ENCODE assay signal across 1 cellular context in the genomic region with DNA sequence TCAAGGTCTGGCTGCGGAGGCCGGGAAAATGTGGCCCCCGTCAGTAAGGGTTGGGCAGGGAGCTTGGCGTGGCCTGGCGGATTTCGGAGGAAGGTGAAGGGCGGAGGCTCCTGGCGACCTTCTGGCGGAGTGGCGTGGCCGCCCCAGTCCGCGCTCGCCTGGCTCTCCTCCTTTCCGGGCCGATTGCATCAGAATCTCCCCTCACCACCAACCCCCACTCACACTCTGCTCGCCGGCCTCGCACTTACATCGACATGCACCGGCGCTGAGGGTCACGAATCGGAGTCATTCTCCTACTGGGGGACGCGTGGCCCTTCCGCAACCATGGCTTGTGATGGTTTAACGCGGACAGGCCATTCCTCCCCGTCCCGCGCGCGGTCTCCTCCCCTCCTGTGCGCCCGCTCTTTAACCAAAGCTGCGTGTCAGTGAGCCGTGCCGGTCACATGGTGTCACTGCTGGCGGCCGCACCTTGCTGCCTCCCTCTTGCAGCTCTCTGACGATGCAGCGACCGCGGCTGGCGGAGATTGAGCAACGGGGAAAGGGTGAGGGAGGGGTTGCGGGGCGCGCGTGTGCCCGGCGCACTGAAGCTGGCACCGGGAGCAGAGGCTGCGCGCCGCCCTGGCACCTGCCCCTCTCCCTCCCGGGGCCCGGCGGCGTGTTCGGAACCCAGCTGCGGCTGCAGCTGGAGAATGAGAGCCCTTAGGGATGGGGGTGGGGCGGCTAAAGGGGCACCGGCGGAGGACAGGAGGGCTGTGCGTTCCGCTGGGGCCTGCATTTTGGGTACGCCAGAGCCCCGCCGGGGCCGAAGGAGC.
TF ChIP-seq lines count a peak whose summit lies in the region.

A gene (minus strand): TSS at position 427 of the 812 bp plus-strand sequence. CDS start 29,243 bp downstream, outside the sequence.

TF ChIP-seq in HepG2, 621 proteins besides CTCF, POLR2A, EP300 and RAD21 (continues in another document):
- TF ChIP-seq ZFAT (CRISPR knock-in tag; conservative IDR thresholded peaks at IDR 0.05) (0 out of 2 replicates have a peak, but pooled peaks have one; percentile 76), ZNF773 (CRISPR knock-in tag; IDR thresholded peaks at IDR 0.05; ENCODE audit: borderline replicate concordance) (peak; percentile 78; the same call in 1 of the 2 replicates), SMAD9 (CRISPR knock-in tag; IDR thresholded peaks at IDR 0.05) (0 out of 2 replicates have a peak, but pooled peaks have one; percentile 59), SYNCRIP (IDR thresholded peaks at IDR 0.05; ENCODE audit: insufficient read depth, low read depth, low read length) (no peak), ZNF549 (CRISPR knock-in tag; IDR thresholded peaks at IDR 0.05) (no peak), ZFP37 (CRISPR knock-in tag; IDR thresholded peaks at IDR 0.05; ENCODE audit: borderline replicate concordance) (peak; percentile 86; the same call in 1 of the 2 replicates), HNRNPLL (IDR thresholded peaks at IDR 0.05; ENCODE audit: low read depth, low read length, poor library complexity, severe bottlenecking) (peak; percentile 89), TBX2 (CRISPR knock-in tag; IDR thresholded peaks at IDR 0.05; ENCODE audit: borderline replicate concordance) (peak; percentile 89; the same call in 1 of the 2 replicates), SUZ12 (IDR thresholded peaks at IDR 0.05; ENCODE audit: low read depth, low read length) (no peak), ZNF747 (CRISPR knock-in tag; IDR thresholded peaks at IDR 0.05; ENCODE audit: borderline replicate concordance) (peak; percentile 81), ZNF816 (CRISPR knock-in tag; IDR thresholded peaks at IDR 0.05; ENCODE audit: borderline replicate concordance) (peak; percentile 98), ZKSCAN5 (CRISPR knock-in tag; IDR thresholded peaks at IDR 0.05) (peak; percentile 75; the same call in 1 of the 2 replicates), ZFYVE20 (CRISPR knock-in tag; IDR thresholded peaks at IDR 0.05; ENCODE audit: borderline replicate concordance, low read depth) (peak; percentile 59), CREM (IDR thresholded peaks at IDR 0.05) (0 out of 2 replicates have a peak, but pooled peaks have one; percentile 25), CREM (CRISPR knock-in tag; IDR thresholded peaks at IDR 0.05) (no peak), ZBTB21 (CRISPR knock-in tag; IDR thresholded peaks at IDR 0.05) (no peak), ZMYM2 (CRISPR knock-in tag; IDR thresholded peaks at IDR 0.05) (peak; percentile 92), ZNF772 (CRISPR knock-in tag; IDR thresholded peaks at IDR 0.05) (peak; percentile 94; the same call in 1 of the 2 replicates), IKZF1 (IDR thresholded peaks at IDR 0.05) (no peak), ZNF564 (CRISPR knock-in tag; IDR thresholded peaks at IDR 0.05) (peak; percentile 92), ZNF20 (CRISPR knock-in tag; IDR thresholded peaks at IDR 0.05) (no peak), NPAS2 (CRISPR knock-in tag; IDR thresholded peaks at IDR 0.05; ENCODE audit: borderline replicate concordance) (no peak), ZNF101 (CRISPR knock-in tag; IDR thresholded peaks at IDR 0.05; ENCODE audit: borderline replicate concordance, low read depth) (0 out of 2 replicates have a peak, but pooled peaks have one; percentile 39), MXD4 (CRISPR knock-in tag; IDR thresholded peaks at IDR 0.05) (peak; percentile 85), TOPORS (CRISPR knock-in tag; IDR thresholded peaks at IDR 0.05) (no peak)
- TF ChIP-seq, protein P1, sequence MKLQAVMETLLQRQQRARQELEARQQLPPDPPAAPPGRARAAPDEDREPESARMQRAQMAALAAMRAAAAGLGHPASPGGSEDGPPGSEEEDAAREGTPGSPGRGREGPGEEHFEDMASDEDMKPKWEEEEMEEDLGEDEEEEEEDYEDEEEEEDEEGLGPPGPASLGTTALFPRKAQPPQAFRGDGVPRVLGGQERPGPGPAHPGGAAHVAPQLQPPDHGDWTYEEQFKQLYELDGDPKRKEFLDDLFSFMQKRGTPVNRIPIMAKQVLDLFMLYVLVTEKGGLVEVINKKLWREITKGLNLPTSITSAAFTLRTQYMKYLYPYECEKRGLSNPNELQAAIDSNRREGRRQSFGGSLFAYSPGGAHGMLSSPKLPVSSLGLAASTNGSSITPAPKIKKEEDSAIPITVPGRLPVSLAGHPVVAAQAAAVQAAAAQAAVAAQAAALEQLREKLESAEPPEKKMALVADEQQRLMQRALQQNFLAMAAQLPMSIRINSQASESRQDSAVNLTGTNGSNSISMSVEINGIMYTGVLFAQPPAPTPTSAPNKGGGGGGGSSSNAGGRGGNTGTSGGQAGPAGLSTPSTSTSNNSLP (IDR thresholded peaks at IDR 0.05; ENCODE audit: low read depth, low read length): no peak
- TF ChIP-seq, protein P2, sequence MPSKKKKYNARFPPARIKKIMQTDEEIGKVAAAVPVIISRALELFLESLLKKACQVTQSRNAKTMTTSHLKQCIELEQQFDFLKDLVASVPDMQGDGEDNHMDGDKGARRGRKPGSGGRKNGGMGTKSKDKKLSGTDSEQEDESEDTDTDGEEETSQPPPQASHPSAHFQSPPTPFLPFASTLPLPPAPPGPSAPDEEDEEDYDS (CRISPR knock-in tag; IDR thresholded peaks at IDR 0.05): peak; percentile 82
- TF ChIP-seq, protein P3, sequence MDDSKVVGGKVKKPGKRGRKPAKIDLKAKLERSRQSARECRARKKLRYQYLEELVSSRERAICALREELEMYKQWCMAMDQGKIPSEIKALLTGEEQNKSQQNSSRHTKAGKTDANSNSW (CRISPR knock-in tag; IDR thresholded peaks at IDR 0.05; ENCODE audit: borderline replicate concordance): peak; percentile 88; the same call in 1 of the 2 replicates
- TF ChIP-seq, protein P4, sequence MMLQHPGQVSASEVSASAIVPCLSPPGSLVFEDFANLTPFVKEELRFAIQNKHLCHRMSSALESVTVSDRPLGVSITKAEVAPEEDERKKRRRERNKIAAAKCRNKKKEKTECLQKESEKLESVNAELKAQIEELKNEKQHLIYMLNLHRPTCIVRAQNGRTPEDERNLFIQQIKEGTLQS (CRISPR knock-in tag; IDR thresholded peaks at IDR 0.05): no peak; the same call in 1 of the 2 replicates
- TF ChIP-seq, protein P5, sequence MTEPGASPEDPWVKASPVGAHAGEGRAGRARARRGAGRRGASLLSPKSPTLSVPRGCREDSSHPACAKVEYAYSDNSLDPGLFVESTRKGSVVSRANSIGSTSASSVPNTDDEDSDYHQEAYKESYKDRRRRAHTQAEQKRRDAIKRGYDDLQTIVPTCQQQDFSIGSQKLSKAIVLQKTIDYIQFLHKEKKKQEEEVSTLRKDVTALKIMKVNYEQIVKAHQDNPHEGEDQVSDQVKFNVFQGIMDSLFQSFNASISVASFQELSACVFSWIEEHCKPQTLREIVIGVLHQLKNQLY (CRISPR knock-in tag; IDR thresholded peaks at IDR 0.05): peak; percentile 37; the same call in 1 of the 2 replicates
- TF ChIP-seq, protein P6, sequence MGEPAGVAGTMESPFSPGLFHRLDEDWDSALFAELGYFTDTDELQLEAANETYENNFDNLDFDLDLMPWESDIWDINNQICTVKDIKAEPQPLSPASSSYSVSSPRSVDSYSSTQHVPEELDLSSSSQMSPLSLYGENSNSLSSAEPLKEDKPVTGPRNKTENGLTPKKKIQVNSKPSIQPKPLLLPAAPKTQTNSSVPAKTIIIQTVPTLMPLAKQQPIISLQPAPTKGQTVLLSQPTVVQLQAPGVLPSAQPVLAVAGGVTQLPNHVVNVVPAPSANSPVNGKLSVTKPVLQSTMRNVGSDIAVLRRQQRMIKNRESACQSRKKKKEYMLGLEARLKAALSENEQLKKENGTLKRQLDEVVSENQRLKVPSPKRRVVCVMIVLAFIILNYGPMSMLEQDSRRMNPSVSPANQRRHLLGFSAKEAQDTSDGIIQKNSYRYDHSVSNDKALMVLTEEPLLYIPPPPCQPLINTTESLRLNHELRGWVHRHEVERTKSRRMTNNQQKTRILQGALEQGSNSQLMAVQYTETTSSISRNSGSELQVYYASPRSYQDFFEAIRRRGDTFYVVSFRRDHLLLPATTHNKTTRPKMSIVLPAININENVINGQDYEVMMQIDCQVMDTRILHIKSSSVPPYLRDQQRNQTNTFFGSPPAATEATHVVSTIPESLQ (CRISPR knock-in tag; conservative IDR thresholded peaks at IDR 0.05): no peak
- TF ChIP-seq, protein P7, sequence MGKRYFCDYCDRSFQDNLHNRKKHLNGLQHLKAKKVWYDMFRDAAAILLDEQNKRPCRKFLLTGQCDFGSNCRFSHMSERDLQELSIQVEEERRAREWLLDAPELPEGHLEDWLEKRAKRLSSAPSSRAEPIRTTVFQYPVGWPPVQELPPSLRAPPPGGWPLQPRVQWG (CRISPR knock-in tag; IDR thresholded peaks at IDR 0.05; ENCODE audit: borderline replicate concordance, low read depth): no peak; the same call in 1 of the 2 replicates
- TF ChIP-seq, protein P8, sequence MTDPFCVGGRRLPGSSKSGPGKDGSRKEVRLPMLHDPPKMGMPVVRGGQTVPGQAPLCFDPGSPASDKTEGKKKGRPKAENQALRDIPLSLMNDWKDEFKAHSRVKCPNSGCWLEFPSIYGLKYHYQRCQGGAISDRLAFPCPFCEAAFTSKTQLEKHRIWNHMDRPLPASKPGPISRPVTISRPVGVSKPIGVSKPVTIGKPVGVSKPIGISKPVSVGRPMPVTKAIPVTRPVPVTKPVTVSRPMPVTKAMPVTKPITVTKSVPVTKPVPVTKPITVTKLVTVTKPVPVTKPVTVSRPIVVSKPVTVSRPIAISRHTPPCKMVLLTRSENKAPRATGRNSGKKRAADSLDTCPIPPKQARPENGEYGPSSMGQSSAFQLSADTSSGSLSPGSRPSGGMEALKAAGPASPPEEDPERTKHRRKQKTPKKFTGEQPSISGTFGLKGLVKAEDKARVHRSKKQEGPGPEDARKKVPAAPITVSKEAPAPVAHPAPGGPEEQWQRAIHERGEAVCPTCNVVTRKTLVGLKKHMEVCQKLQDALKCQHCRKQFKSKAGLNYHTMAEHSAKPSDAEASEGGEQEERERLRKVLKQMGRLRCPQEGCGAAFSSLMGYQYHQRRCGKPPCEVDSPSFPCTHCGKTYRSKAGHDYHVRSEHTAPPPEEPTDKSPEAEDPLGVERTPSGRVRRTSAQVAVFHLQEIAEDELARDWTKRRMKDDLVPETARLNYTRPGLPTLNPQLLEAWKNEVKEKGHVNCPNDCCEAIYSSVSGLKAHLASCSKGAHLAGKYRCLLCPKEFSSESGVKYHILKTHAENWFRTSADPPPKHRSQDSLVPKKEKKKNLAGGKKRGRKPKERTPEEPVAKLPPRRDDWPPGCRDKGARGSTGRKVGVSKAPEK (CRISPR knock-in tag; IDR thresholded peaks at IDR 0.05; ENCODE audit: borderline replicate concordance): peak; percentile 74; the same call in 1 of the 2 replicates
- TF ChIP-seq, protein P9, sequence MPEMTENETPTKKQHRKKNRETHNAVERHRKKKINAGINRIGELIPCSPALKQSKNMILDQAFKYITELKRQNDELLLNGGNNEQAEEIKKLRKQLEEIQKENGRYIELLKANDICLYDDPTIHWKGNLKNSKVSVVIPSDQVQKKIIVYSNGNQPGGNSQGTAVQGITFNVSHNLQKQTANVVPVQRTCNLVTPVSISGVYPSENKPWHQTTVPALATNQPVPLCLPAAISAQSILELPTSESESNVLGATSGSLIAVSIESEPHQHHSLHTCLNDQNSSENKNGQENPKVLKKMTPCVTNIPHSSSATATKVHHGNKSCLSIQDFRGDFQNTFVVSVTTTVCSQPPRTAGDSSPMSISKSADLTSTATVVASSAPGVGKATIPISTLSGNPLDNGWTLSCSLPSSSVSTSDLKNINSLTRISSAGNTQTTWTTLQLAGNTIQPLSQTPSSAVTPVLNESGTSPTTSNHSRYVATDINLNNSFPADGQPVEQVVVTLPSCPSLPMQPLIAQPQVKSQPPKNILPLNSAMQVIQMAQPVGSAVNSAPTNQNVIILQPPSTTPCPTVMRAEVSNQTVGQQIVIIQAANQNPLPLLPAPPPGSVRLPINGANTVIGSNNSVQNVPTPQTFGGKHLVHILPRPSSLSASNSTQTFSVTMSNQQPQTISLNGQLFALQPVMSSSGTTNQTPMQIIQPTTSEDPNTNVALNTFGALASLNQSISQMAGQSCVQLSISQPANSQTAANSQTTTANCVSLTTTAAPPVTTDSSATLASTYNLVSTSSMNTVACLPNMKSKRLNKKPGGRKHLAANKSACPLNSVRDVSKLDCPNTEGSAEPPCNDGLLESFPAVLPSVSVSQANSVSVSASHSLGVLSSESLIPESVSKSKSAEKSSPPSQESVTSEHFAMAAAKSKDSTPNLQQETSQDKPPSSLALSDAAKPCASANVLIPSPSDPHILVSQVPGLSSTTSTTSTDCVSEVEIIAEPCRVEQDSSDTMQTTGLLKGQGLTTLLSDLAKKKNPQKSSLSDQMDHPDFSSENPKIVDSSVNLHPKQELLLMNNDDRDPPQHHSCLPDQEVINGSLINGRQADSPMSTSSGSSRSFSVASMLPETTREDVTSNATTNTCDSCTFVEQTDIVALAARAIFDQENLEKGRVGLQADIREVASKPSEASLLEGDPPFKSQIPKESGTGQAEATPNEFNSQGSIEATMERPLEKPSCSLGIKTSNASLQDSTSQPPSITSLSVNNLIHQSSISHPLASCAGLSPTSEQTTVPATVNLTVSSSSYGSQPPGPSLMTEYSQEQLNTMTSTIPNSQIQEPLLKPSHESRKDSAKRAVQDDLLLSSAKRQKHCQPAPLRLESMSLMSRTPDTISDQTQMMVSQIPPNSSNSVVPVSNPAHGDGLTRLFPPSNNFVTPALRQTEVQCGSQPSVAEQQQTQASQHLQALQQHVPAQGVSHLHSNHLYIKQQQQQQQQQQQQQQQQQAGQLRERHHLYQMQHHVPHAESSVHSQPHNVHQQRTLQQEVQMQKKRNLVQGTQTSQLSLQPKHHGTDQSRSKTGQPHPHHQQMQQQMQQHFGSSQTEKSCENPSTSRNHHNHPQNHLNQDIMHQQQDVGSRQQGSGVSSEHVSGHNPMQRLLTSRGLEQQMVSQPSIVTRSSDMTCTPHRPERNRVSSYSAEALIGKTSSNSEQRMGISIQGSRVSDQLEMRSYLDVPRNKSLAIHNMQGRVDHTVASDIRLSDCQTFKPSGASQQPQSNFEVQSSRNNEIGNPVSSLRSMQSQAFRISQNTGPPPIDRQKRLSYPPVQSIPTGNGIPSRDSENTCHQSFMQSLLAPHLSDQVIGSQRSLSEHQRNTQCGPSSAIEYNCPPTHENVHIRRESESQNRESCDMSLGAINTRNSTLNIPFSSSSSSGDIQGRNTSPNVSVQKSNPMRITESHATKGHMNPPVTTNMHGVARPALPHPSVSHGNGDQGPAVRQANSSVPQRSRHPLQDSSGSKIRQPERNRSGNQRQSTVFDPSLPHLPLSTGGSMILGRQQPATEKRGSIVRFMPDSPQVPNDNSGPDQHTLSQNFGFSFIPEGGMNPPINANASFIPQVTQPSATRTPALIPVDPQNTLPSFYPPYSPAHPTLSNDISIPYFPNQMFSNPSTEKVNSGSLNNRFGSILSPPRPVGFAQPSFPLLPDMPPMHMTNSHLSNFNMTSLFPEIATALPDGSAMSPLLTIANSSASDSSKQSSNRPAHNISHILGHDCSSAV (CRISPR knock-in tag; IDR thresholded peaks at IDR 0.05; ENCODE audit: borderline replicate concordance): no peak; the same call in 1 of the 2 replicates
